In genomic region chr3:39186692-39187151, GRCh38 we compare ENCODE assay signal across 22 cellular contexts. TPM values are rescaled to one million over a fixed set of nuclear protein-coding genes. Genes with fewer than 3 reads are reported as not detected.
"Had no signal": no experiment of that assay in that cellular context is flagged by ENCODE, and none has a peak within 500 bp of the region (broad histone marks: within the 10 kb centered on the region; RNA-seq: fewer than 3 reads in every experiment).

No MANE protein-coding gene starts in this region.

- H3K9me3 Mint-ChIP-seq: natural killer cell treated with Interleukin-12 subunit alpha and Interleukin-12 subunit beta and Interleukin-15 and Interleukin-18, amount 100 ng/mL, for 72 hours; stimulated activated memory B cell treated with anti-CD40 and anti-IgM and Interleukin-4, amounts not matched to agents 10 μg/mL and 1 μg/mL and 100 μg/mL, for 72 hours; stimulated activated naive CD8-positive, alpha-beta T cell treated with anti-CD3 and anti-CD28 coated beads, Interleukin-15, Interleukin-2, amounts not matched to agents 100 ng/mL and 50 ng/mL, for 24 hours had no signal

- H3K27ac ChIP-seq: colonic mucosa, esophagus squamous epithelium, tibial artery, upper lobe of left lung, uterus had no signal

- H3K36me3 Mint-ChIP-seq: natural killer cell treated with Interleukin-12 subunit alpha and Interleukin-12 subunit beta and Interleukin-15 and Interleukin-18, amount 100 ng/mL, for 72 hours; stimulated activated memory B cell treated with anti-CD40 and anti-IgM and Interleukin-4, amounts not matched to agents 10 μg/mL and 1 μg/mL and 100 μg/mL, for 72 hours had no signal

- H3K4me3 ChIP-seq: colonic mucosa, esophagus squamous epithelium, lung, tibial artery, upper lobe of left lung, uterus had no signal

- H3K4me3 Mint-ChIP-seq: natural killer cell treated with Interleukin-12 subunit alpha and Interleukin-12 subunit beta and Interleukin-15 and Interleukin-18, amount 100 ng/mL, for 72 hours; stimulated activated memory B cell treated with anti-CD40 and anti-IgM and Interleukin-4, amounts not matched to agents 10 μg/mL and 1 μg/mL and 100 μg/mL, for 72 hours; stimulated activated naive CD8-positive, alpha-beta T cell treated with anti-CD3 and anti-CD28 coated beads, Interleukin-15, Interleukin-2, amounts not matched to agents 100 ng/mL and 50 ng/mL, for 24 hours had no signal

- H3K9me3 ChIP-seq: colonic mucosa, esophagus squamous epithelium, heart right ventricle, tibial artery, upper lobe of left lung, uterus had no signal

- DNase-seq: cerebellar nuclear complex; colonic mucosa; dermis blood vessel endothelial cell; esophagus squamous epithelium; foreskin fibroblast; hypothalamus; mesenchymal stem cell; midbrain; stimulated activated CD4-positive, alpha-beta T cell treated with anti-CD3 and anti-CD28 coated beads, Interleukin-4, amount 100 ng/mL, for 1 hour; stimulated activated CD8-positive, alpha-beta memory T cell treated with anti-CD3 and anti-CD28 coated beads, Interleukin-4, amount 100 ng/mL, for 48 hours; tibial artery; uterus had no signal

- H3K4me1 ChIP-seq: colonic mucosa, uterus had no signal

- H3K27me3 ChIP-seq: colonic mucosa, esophagus squamous epithelium, heart right ventricle, tibial artery, upper lobe of left lung, uterus had no signal

- H3K27me3 Mint-ChIP-seq: natural killer cell treated with Interleukin-12 subunit alpha and Interleukin-12 subunit beta and Interleukin-15 and Interleukin-18, amount 100 ng/mL, for 72 hours; stimulated activated memory B cell treated with anti-CD40 and anti-IgM and Interleukin-4, amounts not matched to agents 10 μg/mL and 1 μg/mL and 100 μg/mL, for 72 hours; stimulated activated naive CD8-positive, alpha-beta T cell treated with anti-CD3 and anti-CD28 coated beads, Interleukin-15, Interleukin-2, amounts not matched to agents 100 ng/mL and 50 ng/mL, for 24 hours had no signal

- H3K36me3 ChIP-seq: colonic mucosa, esophagus squamous epithelium, tibial artery, upper lobe of left lung, uterus had no signal

- ATAC-seq: heart right ventricle; left lobe of liver; natural killer cell treated with Interleukin-12 subunit alpha and Interleukin-12 subunit beta and Interleukin-15 and Interleukin-18, amount 100 ng/mL, for 72 hours; right cardiac atrium; stimulated activated memory B cell treated with anti-CD40 and anti-IgM and Interleukin-4, amounts not matched to agents 10 μg/mL and 1 μg/mL and 100 μg/mL, for 72 hours had no signal

- H3K27ac Mint-ChIP-seq: natural killer cell treated with Interleukin-12 subunit alpha and Interleukin-12 subunit beta and Interleukin-15 and Interleukin-18, amount 100 ng/mL, for 72 hours; stimulated activated memory B cell treated with anti-CD40 and anti-IgM and Interleukin-4, amounts not matched to agents 10 μg/mL and 1 μg/mL and 100 μg/mL, for 72 hours; stimulated activated naive CD8-positive, alpha-beta T cell treated with anti-CD3 and anti-CD28 coated beads, Interleukin-15, Interleukin-2, amounts not matched to agents 100 ng/mL and 50 ng/mL, for 24 hours had no signal

RNA-seq across cellular contexts. Expression of gene XIRP1, which starts 5.7 kb away (rescaled TPM):
- total RNA-seq: colonic mucosa, dermis blood vessel endothelial cell, left lobe of liver, pulmonary artery endothelial cell, temporal lobe had no signal
